Comparison of ENCODE assay signal across 23 cellular contexts in genomic region chr22:26574001-26574723, GRCh38. TPM values are rescaled to one million over a fixed set of nuclear protein-coding genes. Genes with fewer than 3 reads are reported as not detected.
DNase-seq lines count a peak whose midpoint lies in the region; ATAC-seq, FAIRE-seq and TF ChIP-seq lines count a peak whose summit lies in the region.
"Had no signal": no experiment of that assay in that cellular context is flagged by ENCODE, and none has a peak within 500 bp of the region (broad histone marks: within the 10 kb centered on the region; RNA-seq: fewer than 3 reads in every experiment).

No MANE protein-coding gene starts in this region.

- CTCF ChIA-PET in Caco-2 (lab: Charles Lee): no interaction called here
- CTCF ChIA-PET in Calu3 (lab: Charles Lee): no interaction called here

- peak overlapping the region; percentile 43 for H3K27ac ChIP-seq in left ventricle myocardium inferior (replicated peaks)
- peak overlapping the region in 4 of 10 donors; percentile 13 to 82 (median 48) for H3K27ac ChIP-seq in heart right ventricle
- peak overlapping the region; percentile 58 for H3K27ac ChIP-seq in lower lobe of right lung
- H3K27ac ChIP-seq in colonic mucosa: no peak overlapping the region
- H3K27ac ChIP-seq: parathyroid adenoma had no signal

- 82 to 87% methylated on average over 7 of the region's 7 CpGs for WGBS in heart right ventricle, 2 donors

- H3K9ac ChIP-seq in colonic mucosa (ENCODE audit: low read depth in 2 of 2, low read length in 2 of 2): no peak overlapping the region
- H3K9ac ChIP-seq: parathyroid adenoma had no signal

- no peak overlapping the region for H3K4me3 Mint-ChIP-seq in activated naive CD8-positive, alpha-beta T cell treated with anti-CD3 and anti-CD28 coated beads for 36 hours
- H3K4me3 Mint-ChIP-seq in Caco-2 (ENCODE audit: unreplicated experiment) (no peak overlapping the region), Calu3 (ENCODE audit: low read depth, unreplicated experiment) (no peak overlapping the region)

- H3K27ac Mint-ChIP-seq in activated naive CD8-positive, alpha-beta T cell treated with anti-CD3 and anti-CD28 coated beads for 36 hours: peak overlapping the region; percentile 73
- H3K27ac Mint-ChIP-seq in Caco-2 (ENCODE audit: unreplicated experiment): no peak overlapping the region
- no peak overlapping the region for H3K27ac Mint-ChIP-seq in Calu3 (ENCODE audit: unreplicated experiment)

- TF ChIP-seq CTCF in left ventricle myocardium inferior (IDR thresholded peaks at IDR 0.05; ENCODE audit: borderline replicate concordance) (no peak), heart right ventricle (IDR thresholded peaks at IDR 0.05) (no peak), lower lobe of right lung (IDR thresholded peaks at IDR 0.05) (no peak), Caco-2 (IDR thresholded peaks at IDR 0.05; ENCODE audit: insufficient read depth in 1 of 2, low read depth in 1 of 2, low read length in 1 of 2, severe bottlenecking in 1 of 2, unreplicated experiment in 1 of 2) (no peak), Calu3 (IDR thresholded peaks at IDR 0.05; ENCODE audit: unreplicated experiment) (no peak), colonic mucosa (IDR thresholded peaks at IDR 0.05) (no peak)

- POLR2A ChIA-PET in Caco-2 (lab: Charles Lee): no interaction called here

- intact Hi-C loops in left ventricle myocardium inferior (cut with micrococcal nuclease): no loop called here
- intact Hi-C loops in heart right ventricle (cut with DNase I): no loop called here
- intact Hi-C loops in lower lobe of right lung (cut with DNase I): no loop called here
- intact Hi-C loops in Caco-2 (cut with micrococcal nuclease; ENCODE audit: unreplicated experiment): no loop called here
- intact Hi-C loops in Calu3 (cut with micrococcal nuclease; ENCODE audit: unreplicated experiment): no loop called here
- intact Hi-C loops in colonic mucosa (cut with DNase I): no loop called here

- no peak for ATAC-seq in heart right ventricle
- ATAC-seq in lower lobe of right lung: no peak
- ATAC-seq: Panc1 had no signal

- H3K36me3 Mint-ChIP-seq in activated naive CD8-positive, alpha-beta T cell treated with anti-CD3 and anti-CD28 coated beads for 36 hours: peaks cover 26% of the 10 kb centered on the region
- no peaks in the 10 kb centered on the region for H3K36me3 Mint-ChIP-seq in Caco-2 (ENCODE audit: insufficient read depth, unreplicated experiment)
- no peaks in the 10 kb centered on the region for H3K36me3 Mint-ChIP-seq in Calu3 (ENCODE audit: insufficient read depth, unreplicated experiment)

- H3K36me3 ChIP-seq in left ventricle myocardium inferior (no peaks in the 10 kb centered on the region), heart right ventricle (peaks cover 0 to 12% (median 0%) of the 10 kb centered on the region in 9 donors), lower lobe of right lung (no peaks in the 10 kb centered on the region), Caco-2 (ENCODE audit: control insufficient read depth, insufficient read depth, low read length) (no peaks in the 10 kb centered on the region), colonic mucosa (no peaks in the 10 kb centered on the region)

- no peak overlapping the region for H3K4me3 ChIP-seq in left ventricle myocardium inferior
- no peak overlapping the region for H3K4me3 ChIP-seq in heart right ventricle
- no peak overlapping the region for H3K4me3 ChIP-seq in lower lobe of right lung
- H3K4me3 ChIP-seq in Caco-2 (ENCODE audit: low read depth, low read length): no peak overlapping the region
- H3K4me3 ChIP-seq in colonic mucosa: no peak overlapping the region

- no peaks in the 10 kb centered on the region for H3K27me3 Mint-ChIP-seq in activated naive CD8-positive, alpha-beta T cell treated with anti-CD3 and anti-CD28 coated beads for 36 hours
- H3K27me3 Mint-ChIP-seq in Caco-2 (ENCODE audit: insufficient read depth, unreplicated experiment) (no peaks in the 10 kb centered on the region), Calu3 (ENCODE audit: unreplicated experiment) (no peaks in the 10 kb centered on the region)

- peak; percentile 50 for FAIRE-seq in urothelium cell line (lab: Jason Lieb, UNC)
- FAIRE-seq: astrocyte, colon, H54 had no signal

- H3K4me1 ChIP-seq in left ventricle myocardium inferior: peaks cover 53% of the 10 kb centered on the region
- peaks cover 3 to 79% (median 36%) of the 10 kb centered on the region in 9 donors for H3K4me1 ChIP-seq in heart right ventricle
- peaks cover 69% of the 10 kb centered on the region for H3K4me1 ChIP-seq in lower lobe of right lung
- H3K4me1 ChIP-seq in Caco-2: peaks cover 7% of the 10 kb centered on the region
- H3K4me1 ChIP-seq in colonic mucosa: no peaks in the 10 kb centered on the region
- H3K4me1 ChIP-seq: parathyroid adenoma had no signal

- DNase-seq in left ventricle myocardium inferior (no peak), heart right ventricle (no peak), lower lobe of right lung (no peak), urothelium cell line (ENCODE audit: low spot score) (no peak), Caco-2 (no peak), Calu3 (no peak), colonic mucosa (no peak)
- DNase-seq in activated naive CD8-positive, alpha-beta T cell treated with anti-CD3 and anti-CD28 coated beads for 36 hours: no peak
- DNase-seq: activated CD8-positive, alpha-beta memory T cell treated with anti-CD3 and anti-CD28 coated beads, Interleukin-2, amount 50 U/mL, for 4 hours; activated gamma-delta T cell; foreskin melanocyte; left ventricle myocardium superior; NCI-H1694 treated with DMSO at 0.1 percent for 48 hours; NCI-H345; stimulated activated CD4-positive, alpha-beta T cell treated with anti-CD3 and anti-CD28 coated beads, Interleukin-2, amount 100 ng/mL, for 48 hours; T-helper 9 cell had no signal

- H3K9me3 Mint-ChIP-seq in activated naive CD8-positive, alpha-beta T cell treated with anti-CD3 and anti-CD28 coated beads for 36 hours: no peaks in the 10 kb centered on the region
- H3K9me3 Mint-ChIP-seq in Caco-2 (ENCODE audit: unreplicated experiment) (no peaks in the 10 kb centered on the region), Calu3 (ENCODE audit: low read depth, unreplicated experiment) (no peaks in the 10 kb centered on the region)

- no peaks in the 10 kb centered on the region for H3K27me3 ChIP-seq in left ventricle myocardium inferior (ENCODE audit: low read depth)
- H3K27me3 ChIP-seq in heart right ventricle: no peaks in the 10 kb centered on the region
- H3K27me3 ChIP-seq in lower lobe of right lung (ENCODE audit: low read depth): no peaks in the 10 kb centered on the region
- no peaks in the 10 kb centered on the region for H3K27me3 ChIP-seq in Caco-2 (replicated peaks; ENCODE audit: control insufficient read depth, insufficient read depth, low read length)
- no peaks in the 10 kb centered on the region for H3K27me3 ChIP-seq in colonic mucosa

- BruUV-seq in Caco-2 (replicated peaks; lab: Mats Ljungman, UMichigan) (no TSS peak), Calu3 (replicated peaks; lab: Mats Ljungman, UMichigan) (no TSS peak)

- no peaks in the 10 kb centered on the region for H3K9me3 ChIP-seq in left ventricle myocardium inferior (replicated peaks)
- no peaks in the 10 kb centered on the region for H3K9me3 ChIP-seq in heart right ventricle
- no peaks in the 10 kb centered on the region for H3K9me3 ChIP-seq in lower lobe of right lung
- no peaks in the 10 kb centered on the region for H3K9me3 ChIP-seq in Caco-2
- H3K9me3 ChIP-seq in colonic mucosa: no peaks in the 10 kb centered on the region

- peaks cover 69% of the 10 kb centered on the region for H3K4me1 Mint-ChIP-seq in activated naive CD8-positive, alpha-beta T cell treated with anti-CD3 and anti-CD28 coated beads for 36 hours
- peaks cover 8% of the 10 kb centered on the region for H3K4me1 Mint-ChIP-seq in Caco-2 (ENCODE audit: low read depth, unreplicated experiment)
- H3K4me1 Mint-ChIP-seq in Calu3 (ENCODE audit: low read depth, unreplicated experiment): no peaks in the 10 kb centered on the region

RNA-seq across cellular contexts. Expression of gene TPST2, which starts 15.8 kb away (rescaled TPM):
- total RNA-seq in left ventricle myocardium inferior (28.5 TPM), heart right ventricle (10 to 100 TPM; 11.1 to 35.1 (median 19.0) TPM), lower lobe of right lung (63.1 TPM), Caco-2 (2022) (9.5 and 11.5 TPM in 2 replicates), Calu3 (2022) (11.4 and 11.8 TPM in 2 replicates), colonic mucosa (10 to 100 TPM; 13.3 to 19.9 TPM)
- polyA plus RNA-seq in heart right ventricle: 10 to 100 TPM; 27.8 to 41.5 TPM
- 10 to 100 TPM; 32.1 to 35.0 TPM for total RNA-seq in activated naive CD8-positive, alpha-beta T cell treated with anti-CD3 and anti-CD28 coated beads for 36 hours

RNA-seq across cellular contexts. Expression of gene CRYBB1, which starts 43.7 kb away (rescaled TPM):
- total RNA-seq in left ventricle myocardium inferior: 0.66 TPM
- total RNA-seq in heart right ventricle: 1 to 10 TPM in 1 of 10 donors, under 1 TPM in 6, not detected in 3; 0.24 to 2.5 (median 0.71) TPM
- under 1 TPM; 0.37 to 0.48 TPM for polyA plus RNA-seq in heart right ventricle
- total RNA-seq in activated naive CD8-positive, alpha-beta T cell treated with anti-CD3 and anti-CD28 coated beads for 36 hours: not detected
- 1.4 TPM for total RNA-seq in lower lobe of right lung
- total RNA-seq in Caco-2 (2022): not detected in 2 replicates
- not detected in 2 replicates for total RNA-seq in Calu3 (2022)
- under 1 TPM in 1 of 2 donors, not detected in 1; 0.32 TPM for total RNA-seq in colonic mucosa
- total RNA-seq: A172, astrocyte, SK-MEL-5 had no signal

RNA-seq across cellular contexts. Expression of gene CRYBA4, which starts 47.6 kb away (rescaled TPM):
- not detected for total RNA-seq in left ventricle myocardium inferior
- under 1 TPM in 1 of 10 donors, not detected in 9; 0.42 TPM for total RNA-seq in heart right ventricle
- not detected for polyA plus RNA-seq in heart right ventricle
- total RNA-seq in activated naive CD8-positive, alpha-beta T cell treated with anti-CD3 and anti-CD28 coated beads for 36 hours: not detected
- total RNA-seq in lower lobe of right lung: not detected
- 0.68 TPM in 1 of 2 replicates, not detected in the other for total RNA-seq in Caco-2 (2022)
- not detected in 2 replicates for total RNA-seq in Calu3 (2022)
- under 1 TPM in 1 of 2 donors, not detected in 1; 0.47 TPM for total RNA-seq in colonic mucosa
- total RNA-seq: A172, left ventricle myocardium superior had no signal
